In genomic region chr16:74700206-74701040, GRCh38 we compare ENCODE assay signal across 8 cellular contexts. TPM values are rescaled to one million over a fixed set of nuclear protein-coding genes. Genes with fewer than 3 reads are reported as not detected.
DNase-seq lines count a peak whose midpoint lies in the region; ATAC-seq and TF ChIP-seq lines count a peak whose summit lies in the region.

Gene MLKL (minus strand): TSS chr16:74700862. CDS start chr16:74695757, 5,105 bp downstream.

- DNase-seq in HFF-Myc (ENCODE audit: extremely low read depth, low read depth) (no peak), NCI-H460 (ENCODE audit: extremely low read depth, low read depth) (peak; percentile 54), NCI-H2029 treated with DMSO at 0.1 percent for 48 hours (lab: John Stamatoyannopoulos, UW) (no peak)
- peak; percentile 67 for DNase-seq in activated CD8-positive, alpha-beta T cell treated with anti-CD3 and anti-CD28 coated beads, Interleukin-2, amount 10 ng/mL, durations not matched to agents 7 days and 5 days

- POLR2A ChIA-PET in activated CD8-positive, alpha-beta T cell treated with anti-CD3 and anti-CD28 coated beads, Interleukin-2, amount 10 ng/mL, durations not matched to agents 7 days and 5 days (lab: Charles Lee), result interaction anchor here (0.5 to 8.2 kb wide), 10 partner anchors 9 to 408 kb away, joined by 3 to 91 read pairs (median 3); partner anchors contain the start of gene RFWD3

- TF ChIP-seq CTCF in GM12875 (IDR thresholded peaks at IDR 0.05; ENCODE audit: borderline replicate concordance, insufficient read depth, low read depth, low read length) (no peak), HFF-Myc (IDR thresholded peaks at IDR 0.05; ENCODE audit: low read depth, low read length, missing control alignments) (no peak)

- CTCF ChIA-PET in activated CD8-positive, alpha-beta T cell treated with anti-CD3 and anti-CD28 coated beads, Interleukin-2, amount 10 ng/mL, durations not matched to agents 7 days and 5 days (lab: Charles Lee), result interaction anchor here (1.0 to 3.8 kb wide), 9 partner anchors 8 to 411 kb away, joined by 3 to 24 read pairs (median 5); partner anchors contain the start of genes RFWD3 and WDR59

- H3K27ac Mint-ChIP-seq in activated CD8-positive, alpha-beta T cell treated with anti-CD3 and anti-CD28 coated beads, Interleukin-2, amount 10 ng/mL, durations not matched to agents 7 days and 5 days, result peak within 1 kb of the TSS; percentile 98
- peak within 1 kb of the TSS; percentile 97 for H3K27ac Mint-ChIP-seq in stimulated activated memory B cell treated with anti-CD40 and anti-IgM and Interleukin-4, amounts not matched to agents 10 μg/mL and 1 μg/mL and 100 μg/mL, for 72 hours

- peak within 1 kb of the TSS; percentile 98 for H3K4me3 Mint-ChIP-seq in activated CD8-positive, alpha-beta T cell treated with anti-CD3 and anti-CD28 coated beads, Interleukin-2, amount 10 ng/mL, durations not matched to agents 7 days and 5 days
- H3K4me3 Mint-ChIP-seq in stimulated activated memory B cell treated with anti-CD40 and anti-IgM and Interleukin-4, amounts not matched to agents 10 μg/mL and 1 μg/mL and 100 μg/mL, for 72 hours, result peak within 1 kb of the TSS; percentile 97

- peaks cover 32% of the 10 kb centered on the region for H3K36me3 Mint-ChIP-seq in activated CD8-positive, alpha-beta T cell treated with anti-CD3 and anti-CD28 coated beads, Interleukin-2, amount 10 ng/mL, durations not matched to agents 7 days and 5 days (ENCODE audit: low read depth)
- H3K36me3 Mint-ChIP-seq in stimulated activated memory B cell treated with anti-CD40 and anti-IgM and Interleukin-4, amounts not matched to agents 10 μg/mL and 1 μg/mL and 100 μg/mL, for 72 hours, result peaks cover 4% of the 10 kb centered on the region

- H3K27me3 Mint-ChIP-seq in activated CD8-positive, alpha-beta T cell treated with anti-CD3 and anti-CD28 coated beads, Interleukin-2, amount 10 ng/mL, durations not matched to agents 7 days and 5 days (ENCODE audit: low read depth), result no peaks in the 10 kb centered on the region
- no peaks in the 10 kb centered on the region for H3K27me3 Mint-ChIP-seq in stimulated activated memory B cell treated with anti-CD40 and anti-IgM and Interleukin-4, amounts not matched to agents 10 μg/mL and 1 μg/mL and 100 μg/mL, for 72 hours

- H3K9me3 Mint-ChIP-seq in activated CD8-positive, alpha-beta T cell treated with anti-CD3 and anti-CD28 coated beads, Interleukin-2, amount 10 ng/mL, durations not matched to agents 7 days and 5 days (ENCODE audit: insufficient read depth), result no peaks in the 10 kb centered on the region
- no peaks in the 10 kb centered on the region for H3K9me3 Mint-ChIP-seq in stimulated activated memory B cell treated with anti-CD40 and anti-IgM and Interleukin-4, amounts not matched to agents 10 μg/mL and 1 μg/mL and 100 μg/mL, for 72 hours

- H3K9ac ChIP-seq in endocrine pancreas (ENCODE audit: control insufficient read depth, insufficient read depth, low read length), result peak within 1 kb of the TSS; percentile 47
- H3K9ac ChIP-seq in mucosa of stomach (ENCODE audit: low read length), result peak within 1 kb of the TSS; percentile 70

- no peaks in the 10 kb centered on the region for H3K27me3 ChIP-seq in endocrine pancreas (ENCODE audit: control insufficient read depth, insufficient read depth, low read length)
- H3K27me3 ChIP-seq in mucosa of stomach (ENCODE audit: control insufficient read depth, insufficient read depth, low read length), result no peaks in the 10 kb centered on the region

- H3K36me3 ChIP-seq in endocrine pancreas (ENCODE audit: control insufficient read depth, insufficient read depth, low read length) (no peaks in the 10 kb centered on the region), mucosa of stomach (ENCODE audit: control insufficient read depth, insufficient read depth, low read length) (no peaks in the 10 kb centered on the region)

- H3K4me1 ChIP-seq in endocrine pancreas (ENCODE audit: control insufficient read depth, insufficient read depth, low read length) (no peaks in the 10 kb centered on the region), mucosa of stomach (ENCODE audit: control insufficient read depth, insufficient read depth, low read length) (peaks cover 12% of the 10 kb centered on the region)

- peaks cover 53% of the 10 kb centered on the region for H3K4me1 Mint-ChIP-seq in activated CD8-positive, alpha-beta T cell treated with anti-CD3 and anti-CD28 coated beads, Interleukin-2, amount 10 ng/mL, durations not matched to agents 7 days and 5 days (ENCODE audit: low read depth)
- H3K4me1 Mint-ChIP-seq in stimulated activated memory B cell treated with anti-CD40 and anti-IgM and Interleukin-4, amounts not matched to agents 10 μg/mL and 1 μg/mL and 100 μg/mL, for 72 hours, result peaks cover 67% of the 10 kb centered on the region

- no peaks in the 10 kb centered on the region for H3K9me3 ChIP-seq in endocrine pancreas (ENCODE audit: control insufficient read depth, low read length)
- H3K9me3 ChIP-seq in mucosa of stomach (ENCODE audit: control insufficient read depth, low read length), result no peaks in the 10 kb centered on the region

- peak; percentile 80 for ATAC-seq in activated CD8-positive, alpha-beta T cell treated with anti-CD3 and anti-CD28 coated beads, Interleukin-2, amount 10 ng/mL, durations not matched to agents 7 days and 5 days
- peak; percentile 70 for ATAC-seq in stimulated activated memory B cell treated with anti-CD40 and anti-IgM and Interleukin-4, amounts not matched to agents 10 μg/mL and 1 μg/mL and 100 μg/mL, for 72 hours

- H3K4me3 ChIP-seq in GM12875 (ENCODE audit: low read depth, low read length), result peak within 1 kb of the TSS; percentile 71
- H3K4me3 ChIP-seq in HFF-Myc (replicated peaks; ENCODE audit: low read depth, low read length), result peak within 1 kb of the TSS; percentile 89
- H3K4me3 ChIP-seq in endocrine pancreas (ENCODE audit: control insufficient read depth, insufficient read depth, low read length), result peak within 1 kb of the TSS; percentile 82
- H3K4me3 ChIP-seq in mucosa of stomach (ENCODE audit: low read length), result peak within 1 kb of the TSS; percentile 59

RNA-seq across cellular contexts. Expression of gene MLKL, which starts in this region (rescaled TPM):
- 38.9 and 50.0 TPM in 2 replicates for total RNA-seq in NCI-H460 (2014; rRNA removed; shearing (Covaris generic))
- polyA plus RNA-seq in NCI-H460 (2014; cell fraction: nucleus; rRNA removed), result 37.7 and 39.2 TPM in 2 replicates
- total RNA-seq in activated CD8-positive, alpha-beta T cell treated with anti-CD3 and anti-CD28 coated beads, Interleukin-2, amount 10 ng/mL, durations not matched to agents 7 days and 5 days, result 10 to 100 TPM; 29.5 to 31.3 TPM

Comparison
In these comparisons a context has a peak if more than half of its experiments do, and no peak if none do; other contexts are left out.
1. DNase-seq: peak in NCI-H460 (single experiment) and activated CD8-positive, alpha-beta T cell treated with anti-CD3 and anti-CD28 coated beads, Interleukin-2, amount 10 ng/mL, durations not matched to agents 7 days and 5 days (single experiment); none in HFF-Myc (single experiment) and NCI-H2029 treated with DMSO at 0.1 percent for 48 hours (single experiment).
2. Peak in every context shown above with its lines, with median percentiles within 50 percentile points of each other: H3K4me3 ChIP-seq.